ENCODE assay signal across 23 cellular contexts in the genomic region with DNA sequence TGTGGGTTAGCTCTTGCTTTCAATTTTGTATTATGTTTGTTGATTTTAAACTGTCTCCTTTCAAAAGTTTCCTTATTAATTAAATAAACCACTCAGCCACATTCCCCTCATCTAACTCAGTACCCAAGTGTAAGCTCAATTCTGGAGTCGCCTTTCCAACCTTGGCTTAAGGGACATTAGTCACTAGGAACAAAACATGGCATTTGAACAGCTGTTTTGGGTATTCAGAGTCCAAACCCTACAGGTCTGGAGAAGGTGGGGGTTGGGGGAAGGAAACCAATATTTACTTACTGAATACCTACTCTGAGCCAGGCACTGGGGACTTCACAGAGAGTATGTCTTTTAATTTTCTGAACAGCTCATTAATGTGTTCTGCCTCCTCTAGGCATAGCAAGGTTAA.
DNase-seq lines count a peak whose midpoint lies in the region; ATAC-seq and TF ChIP-seq lines count a peak whose summit lies in the region.
"Had no signal": no experiment of that assay in that cellular context is flagged by ENCODE, and none has a peak within 500 bp of the region (broad histone marks: within the 10 kb centered on the region; RNA-seq: fewer than 3 reads in every experiment).

No MANE protein-coding gene starts in this region.

- ATAC-seq in heart left ventricle = no peak
- ATAC-seq: CD8-positive, alpha-beta T cell; left lobe of liver had no signal

- intact Hi-C loops in heart left ventricle (cut with DNase I) = loop anchor here (5.0 to 10.0 kb wide), 21 partner anchors 81 to 854 kb away; partner anchors contain the start of genes FGGY (in 7 of the 10) and JUN (in 5 of the 10)
- intact Hi-C loops in thyroid gland (cut with DNase I) = no loop called here

- TF ChIP-seq POLR2A in heart left ventricle (IDR thresholded peaks at IDR 0.05) = no peak
- TF ChIP-seq POLR2A in thyroid gland (IDR thresholded peaks at IDR 0.05) = no peak

- H3K27ac ChIP-seq in SJCRH30 (peak overlapping the region; percentile 34), substantia nigra (ENCODE audit: low read depth, low read length, poor library complexity, severe bottlenecking) (no peak overlapping the region), heart left ventricle (peak overlapping the region in 4 of 12 donors; percentile 77 to 99 (median 89)), thyroid gland (no peak overlapping the region)
- H3K27ac ChIP-seq: GM23248 had no signal

- WGBS in heart left ventricle, 4 donors = 96 to 100% (median 98%) methylated on average over 1 of the region's 1 CpG
- 94 to 97% methylated on average over 1 of the region's 1 CpG for whole genome bisulfite sequencing in thyroid gland, 2 donors

- H3K9me3 ChIP-seq in SJCRH30 (replicated peaks) = no peaks in the 10 kb centered on the region
- no peaks in the 10 kb centered on the region for H3K9me3 ChIP-seq in heart left ventricle
- H3K9me3 ChIP-seq in thyroid gland = no peaks in the 10 kb centered on the region
- H3K9me3 ChIP-seq: esophagus squamous epithelium, neutrophil, tibial artery had no signal

- H3K4me1 ChIP-seq in SJCRH30 (peaks cover 57% of the 10 kb centered on the region), heart left ventricle (peaks cover 9 to 72% (median 48%) of the 10 kb centered on the region in 12 donors), thyroid gland (peaks cover 8 to 34% of the 10 kb centered on the region in 2 donors)

- H3K27me3 ChIP-seq in SJCRH30 (no peaks in the 10 kb centered on the region), heart left ventricle (no peaks in the 10 kb centered on the region), thyroid gland (no peaks in the 10 kb centered on the region)
- H3K27me3 ChIP-seq: esophagus squamous epithelium, neutrophil, tibial artery had no signal

- DNase-seq in COLO668 (lab: John Stamatoyannopoulos, UW; ENCODE audit: unreplicated experiment) (peak; percentile 38), HT1080 (ENCODE audit: low read depth) (peak; percentile 39), SJCRH30 (peak; percentile 67 to 84), myocyte (ENCODE audit: low read depth) (peak; percentile 90), substantia nigra (lab: John Stamatoyannopoulos, UW) (no peak), HCEC 1CT (no peak), heart left ventricle (no peak), thyroid gland (no peak)
- DNase-seq: activated CD4-positive, alpha-beta T cell treated with anti-CD3 and anti-CD28 coated beads, Interleukin-2, amount 50 U/mL, for 48 hours; activated naive CD4-positive, alpha-beta T cell treated with anti-CD3 and anti-CD28 coated beads for 36 hours; activated T-cell treated with anti-CD3 and anti-CD28 coated beads, Interleukin-2, amount 50 U/mL, for 1 hour; anterior cingulate cortex; CD8-positive, alpha-beta T cell; effector memory CD4-positive, alpha-beta T cell; EL; esophagus squamous epithelium; GM23248; NCI-H1436; NCI-H446 treated with DMSO at 0.1 percent for 48 hours; stimulated activated CD4-positive, alpha-beta T cell treated with anti-CD3 and anti-CD28 coated beads, Interleukin-15, amount 100 ng/mL, for 24 hours; tibial artery had no signal

- H3K4me3 ChIP-seq in SJCRH30 (no peak overlapping the region), heart left ventricle (no peak overlapping the region), thyroid gland (replicated peaks in 1 of 3) (no peak overlapping the region)
- H3K4me3 ChIP-seq: esophagus squamous epithelium, GM23248, tibial artery had no signal

- TF ChIP-seq CTCF in heart left ventricle (IDR thresholded peaks at IDR 0.05) = no peak
- TF ChIP-seq CTCF in thyroid gland (IDR thresholded peaks at IDR 0.05) = no peak

- H3K36me3 ChIP-seq in SJCRH30 (no peaks in the 10 kb centered on the region), heart left ventricle (no peaks in the 10 kb centered on the region), thyroid gland (no peaks in the 10 kb centered on the region)
- H3K36me3 ChIP-seq: esophagus squamous epithelium, neutrophil, tibial artery had no signal

Comparison
In these comparisons a context has a peak if more than half of its experiments do, and no peak if none do; other contexts are left out.
1. DNase-seq: peak in COLO668 (single experiment), HT1080 (single experiment), SJCRH30 (2 of 2) and myocyte (single experiment); none in substantia nigra (0 of 49), HCEC 1CT (single experiment), heart left ventricle (0 of 5) and thyroid gland (0 of 2).